In the genomic region with DNA sequence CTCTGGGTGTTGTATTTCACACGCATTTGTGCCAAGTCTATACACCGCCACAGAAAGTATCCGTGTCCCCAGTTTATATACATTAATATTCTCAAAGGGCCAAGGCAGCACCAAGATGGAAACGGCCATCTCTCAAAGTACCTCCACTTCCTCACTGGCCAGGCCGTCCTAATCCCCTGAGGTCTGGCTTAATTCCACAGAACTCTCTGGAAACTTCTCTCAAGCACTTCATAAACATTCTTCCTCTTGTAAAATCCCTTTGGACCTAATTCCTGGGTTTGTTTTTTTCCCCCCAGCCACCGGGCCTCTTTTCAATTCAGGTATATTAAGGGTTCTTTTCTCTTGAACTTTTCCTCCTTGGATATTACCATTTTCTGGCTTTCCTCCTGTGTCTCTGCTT, we compare ENCODE assay signal across 19 cellular contexts.
"Had no signal": no experiment of that assay in that cellular context is flagged by ENCODE, and none has a peak within 500 bp of the region (broad histone marks: within the 10 kb centered on the region; RNA-seq: fewer than 3 reads in every experiment).

No MANE protein-coding gene starts in this region.

- H3K27me3 Mint-ChIP-seq: effector memory CD8-positive, alpha-beta T cell had no signal

- ATAC-seq: effector memory CD8-positive, alpha-beta T cell; foreskin keratinocyte; left cardiac atrium; naive thymus-derived CD4-positive, alpha-beta T cell had no signal

- H3K4me3 ChIP-seq: esophagus squamous epithelium, left ventricle myocardium inferior, lung, sigmoid colon, skin epidermis, stomach, thoracic aorta, transverse colon had no signal

- H3K9me3 ChIP-seq: esophagus squamous epithelium, left ventricle myocardium inferior, sigmoid colon, stomach, thoracic aorta, transverse colon had no signal

- H3K27ac Mint-ChIP-seq: effector memory CD8-positive, alpha-beta T cell; nephron progenitor cell had no signal

- H3K9me3 Mint-ChIP-seq: effector memory CD8-positive, alpha-beta T cell; naive thymus-derived CD4-positive, alpha-beta T cell; nephron progenitor cell had no signal

- H3K27me3 ChIP-seq: esophagus squamous epithelium, foreskin keratinocyte, sigmoid colon, stomach, transverse colon had no signal

- H3K36me3 Mint-ChIP-seq: naive thymus-derived CD4-positive, alpha-beta T cell had no signal

- DNase-seq: effector memory CD8-positive, alpha-beta T cell; esophagus squamous epithelium; foreskin keratinocyte; kidney; left cardiac atrium; left ventricle myocardium inferior; mesenchymal stem cell; naive thymus-derived CD4-positive, alpha-beta T cell; nephron progenitor cell; posterior cingulate gyrus; sigmoid colon; stimulated activated CD4-positive, alpha-beta T cell treated with anti-CD3 and anti-CD28 coated beads, Interleukin-12 subunit alpha, Interleukin-12 subunit beta, amount 100 ng/mL, for 4 hours; stimulated activated naive CD4-positive, alpha-beta T cell; stomach; substantia nigra; transverse colon had no signal

- H3K4me3 Mint-ChIP-seq: effector memory CD8-positive, alpha-beta T cell; naive thymus-derived CD4-positive, alpha-beta T cell; nephron progenitor cell had no signal

- H3K27ac ChIP-seq: esophagus squamous epithelium, foreskin keratinocyte, left ventricle myocardium inferior, sigmoid colon, skin epidermis, stomach, thoracic aorta, transverse colon had no signal
